ENCODE assay signal across 1 cellular context in the genomic region with DNA sequence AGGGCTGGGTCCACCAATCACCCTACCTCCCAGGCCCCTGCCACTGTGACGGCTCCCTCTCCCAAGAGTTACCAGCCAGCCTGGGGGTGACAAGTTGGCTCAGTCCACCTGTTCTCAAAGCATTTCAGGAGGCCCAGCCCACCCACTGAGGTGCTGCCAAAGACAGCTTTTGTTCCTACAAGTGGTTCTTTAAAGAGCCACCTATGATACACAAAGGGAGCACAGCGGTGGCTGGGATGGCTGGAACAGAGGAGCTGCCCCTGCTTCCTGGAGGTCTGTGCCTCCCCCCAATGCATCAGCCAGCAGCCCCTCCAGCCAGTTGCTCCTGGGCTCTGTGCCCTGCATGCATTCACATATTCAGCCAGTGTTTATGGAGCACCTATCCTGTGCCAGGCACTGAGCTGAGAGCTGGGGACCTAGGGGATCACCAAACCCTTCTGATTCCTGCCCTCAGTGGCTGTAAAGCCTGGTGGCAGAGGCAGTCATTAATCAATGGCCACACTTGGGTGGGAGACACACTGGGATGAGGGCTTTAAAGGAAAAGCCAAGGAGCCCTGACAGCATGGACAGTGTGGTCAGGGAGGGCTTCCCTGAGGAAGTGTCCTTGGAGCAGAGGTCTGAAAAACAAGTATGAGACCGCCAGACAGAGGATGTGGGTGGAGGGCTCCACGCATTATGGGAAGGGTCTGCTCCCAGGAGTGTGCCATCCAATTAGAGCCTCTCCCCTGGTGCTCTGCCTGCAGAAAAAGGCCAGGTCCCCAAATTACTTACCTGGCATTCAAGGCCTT.
A peak's percentile ranks its signal among the peaks of the same experiment; 100 is the strongest.
TF ChIP-seq lines count a peak whose summit lies in the region.

No MANE protein-coding gene starts in this region.

TF ChIP-seq in WTC11, 78 proteins besides CTCF, POLR2A, EP300 and RAD21 (continued from another document and continues in another):
- TF ChIP-seq, protein P1, sequence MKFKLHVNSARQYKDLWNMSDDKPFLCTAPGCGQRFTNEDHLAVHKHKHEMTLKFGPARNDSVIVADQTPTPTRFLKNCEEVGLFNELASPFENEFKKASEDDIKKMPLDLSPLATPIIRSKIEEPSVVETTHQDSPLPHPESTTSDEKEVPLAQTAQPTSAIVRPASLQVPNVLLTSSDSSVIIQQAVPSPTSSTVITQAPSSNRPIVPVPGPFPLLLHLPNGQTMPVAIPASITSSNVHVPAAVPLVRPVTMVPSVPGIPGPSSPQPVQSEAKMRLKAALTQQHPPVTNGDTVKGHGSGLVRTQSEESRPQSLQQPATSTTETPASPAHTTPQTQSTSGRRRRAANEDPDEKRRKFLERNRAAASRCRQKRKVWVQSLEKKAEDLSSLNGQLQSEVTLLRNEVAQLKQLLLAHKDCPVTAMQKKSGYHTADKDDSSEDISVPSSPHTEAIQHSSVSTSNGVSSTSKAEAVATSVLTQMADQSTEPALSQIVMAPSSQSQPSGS (CRISPR knock-in tag; IDR thresholded peaks at IDR 0.05; ENCODE audit: borderline replicate concordance, low read depth) = no peak
- TF ChIP-seq NR1H2 (CRISPR knock-in tag; IDR thresholded peaks at IDR 0.05) = no peak
- no peak for TF ChIP-seq PRRX2 (CRISPR knock-in tag; IDR thresholded peaks at IDR 0.05)
- peak; percentile 67; the same call in 1 of the 2 replicates for TF ChIP-seq TEAD1 (CRISPR knock-in tag; IDR thresholded peaks at IDR 0.05)
- no peak for TF ChIP-seq HMGA2 (CRISPR knock-in tag; IDR thresholded peaks at IDR 0.05)
- TF ChIP-seq, protein P2, sequence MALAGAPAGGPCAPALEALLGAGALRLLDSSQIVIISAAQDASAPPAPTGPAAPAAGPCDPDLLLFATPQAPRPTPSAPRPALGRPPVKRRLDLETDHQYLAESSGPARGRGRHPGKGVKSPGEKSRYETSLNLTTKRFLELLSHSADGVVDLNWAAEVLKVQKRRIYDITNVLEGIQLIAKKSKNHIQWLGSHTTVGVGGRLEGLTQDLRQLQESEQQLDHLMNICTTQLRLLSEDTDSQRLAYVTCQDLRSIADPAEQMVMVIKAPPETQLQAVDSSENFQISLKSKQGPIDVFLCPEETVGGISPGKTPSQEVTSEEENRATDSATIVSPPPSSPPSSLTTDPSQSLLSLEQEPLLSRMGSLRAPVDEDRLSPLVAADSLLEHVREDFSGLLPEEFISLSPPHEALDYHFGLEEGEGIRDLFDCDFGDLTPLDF (CRISPR knock-in tag; IDR thresholded peaks at IDR 0.05) = no peak
- no peak for TF ChIP-seq JUN (CRISPR knock-in tag; IDR thresholded peaks at IDR 0.05)
- no peak for TF ChIP-seq ATF1 (CRISPR knock-in tag; IDR thresholded peaks at IDR 0.05)
- no peak for TF ChIP-seq ZNF138 (CRISPR knock-in tag; conservative IDR thresholded peaks at IDR 0.05)
- TF ChIP-seq, protein P3, sequence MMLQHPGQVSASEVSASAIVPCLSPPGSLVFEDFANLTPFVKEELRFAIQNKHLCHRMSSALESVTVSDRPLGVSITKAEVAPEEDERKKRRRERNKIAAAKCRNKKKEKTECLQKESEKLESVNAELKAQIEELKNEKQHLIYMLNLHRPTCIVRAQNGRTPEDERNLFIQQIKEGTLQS (CRISPR knock-in tag; conservative IDR thresholded peaks at IDR 0.05) = no peak
- TF ChIP-seq, protein P4, sequence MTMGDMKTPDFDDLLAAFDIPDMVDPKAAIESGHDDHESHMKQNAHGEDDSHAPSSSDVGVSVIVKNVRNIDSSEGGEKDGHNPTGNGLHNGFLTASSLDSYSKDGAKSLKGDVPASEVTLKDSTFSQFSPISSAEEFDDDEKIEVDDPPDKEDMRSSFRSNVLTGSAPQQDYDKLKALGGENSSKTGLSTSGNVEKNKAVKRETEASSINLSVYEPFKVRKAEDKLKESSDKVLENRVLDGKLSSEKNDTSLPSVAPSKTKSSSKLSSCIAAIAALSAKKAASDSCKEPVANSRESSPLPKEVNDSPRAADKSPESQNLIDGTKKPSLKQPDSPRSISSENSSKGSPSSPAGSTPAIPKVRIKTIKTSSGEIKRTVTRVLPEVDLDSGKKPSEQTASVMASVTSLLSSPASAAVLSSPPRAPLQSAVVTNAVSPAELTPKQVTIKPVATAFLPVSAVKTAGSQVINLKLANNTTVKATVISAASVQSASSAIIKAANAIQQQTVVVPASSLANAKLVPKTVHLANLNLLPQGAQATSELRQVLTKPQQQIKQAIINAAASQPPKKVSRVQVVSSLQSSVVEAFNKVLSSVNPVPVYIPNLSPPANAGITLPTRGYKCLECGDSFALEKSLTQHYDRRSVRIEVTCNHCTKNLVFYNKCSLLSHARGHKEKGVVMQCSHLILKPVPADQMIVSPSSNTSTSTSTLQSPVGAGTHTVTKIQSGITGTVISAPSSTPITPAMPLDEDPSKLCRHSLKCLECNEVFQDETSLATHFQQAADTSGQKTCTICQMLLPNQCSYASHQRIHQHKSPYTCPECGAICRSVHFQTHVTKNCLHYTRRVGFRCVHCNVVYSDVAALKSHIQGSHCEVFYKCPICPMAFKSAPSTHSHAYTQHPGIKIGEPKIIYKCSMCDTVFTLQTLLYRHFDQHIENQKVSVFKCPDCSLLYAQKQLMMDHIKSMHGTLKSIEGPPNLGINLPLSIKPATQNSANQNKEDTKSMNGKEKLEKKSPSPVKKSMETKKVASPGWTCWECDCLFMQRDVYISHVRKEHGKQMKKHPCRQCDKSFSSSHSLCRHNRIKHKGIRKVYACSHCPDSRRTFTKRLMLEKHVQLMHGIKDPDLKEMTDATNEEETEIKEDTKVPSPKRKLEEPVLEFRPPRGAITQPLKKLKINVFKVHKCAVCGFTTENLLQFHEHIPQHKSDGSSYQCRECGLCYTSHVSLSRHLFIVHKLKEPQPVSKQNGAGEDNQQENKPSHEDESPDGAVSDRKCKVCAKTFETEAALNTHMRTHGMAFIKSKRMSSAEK (CRISPR knock-in tag; IDR thresholded peaks at IDR 0.05; ENCODE audit: borderline replicate concordance) = no peak
- TF ChIP-seq, protein P5, sequence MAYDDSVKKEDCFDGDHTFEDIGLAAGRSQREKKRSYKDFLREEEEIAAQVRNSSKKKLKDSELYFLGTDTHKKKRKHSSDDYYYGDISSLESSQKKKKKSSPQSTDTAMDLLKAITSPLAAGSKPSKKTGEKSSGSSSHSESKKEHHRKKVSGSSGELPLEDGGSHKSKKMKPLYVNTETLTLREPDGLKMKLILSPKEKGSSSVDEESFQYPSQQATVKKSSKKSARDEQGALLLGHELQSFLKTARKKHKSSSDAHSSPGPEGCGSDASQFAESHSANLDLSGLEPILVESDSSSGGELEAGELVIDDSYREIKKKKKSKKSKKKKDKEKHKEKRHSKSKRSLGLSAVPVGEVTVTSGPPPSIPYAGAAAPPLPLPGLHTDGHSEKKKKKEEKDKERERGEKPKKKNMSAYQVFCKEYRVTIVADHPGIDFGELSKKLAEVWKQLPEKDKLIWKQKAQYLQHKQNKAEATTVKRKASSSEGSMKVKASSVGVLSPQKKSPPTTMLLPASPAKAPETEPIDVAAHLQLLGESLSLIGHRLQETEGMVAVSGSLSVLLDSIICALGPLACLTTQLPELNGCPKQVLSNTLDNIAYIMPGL (CRISPR knock-in tag; IDR thresholded peaks at IDR 0.05) = no peak
- TF ChIP-seq, protein P6, sequence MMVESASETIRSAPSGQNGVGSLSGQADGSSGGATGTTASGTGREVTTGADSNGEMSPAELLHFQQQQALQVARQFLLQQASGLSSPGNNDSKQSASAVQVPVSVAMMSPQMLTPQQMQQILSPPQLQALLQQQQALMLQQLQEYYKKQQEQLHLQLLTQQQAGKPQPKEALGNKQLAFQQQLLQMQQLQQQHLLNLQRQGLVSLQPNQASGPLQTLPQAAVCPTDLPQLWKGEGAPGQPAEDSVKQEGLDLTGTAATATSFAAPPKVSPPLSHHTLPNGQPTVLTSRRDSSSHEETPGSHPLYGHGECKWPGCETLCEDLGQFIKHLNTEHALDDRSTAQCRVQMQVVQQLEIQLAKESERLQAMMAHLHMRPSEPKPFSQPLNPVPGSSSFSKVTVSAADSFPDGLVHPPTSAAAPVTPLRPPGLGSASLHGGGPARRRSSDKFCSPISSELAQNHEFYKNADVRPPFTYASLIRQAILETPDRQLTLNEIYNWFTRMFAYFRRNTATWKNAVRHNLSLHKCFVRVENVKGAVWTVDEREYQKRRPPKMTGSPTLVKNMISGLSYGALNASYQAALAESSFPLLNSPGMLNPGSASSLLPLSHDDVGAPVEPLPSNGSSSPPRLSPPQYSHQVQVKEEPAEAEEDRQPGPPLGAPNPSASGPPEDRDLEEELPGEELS (CRISPR knock-in tag; IDR thresholded peaks at IDR 0.05) = no peak
- TF ChIP-seq, protein P7, sequence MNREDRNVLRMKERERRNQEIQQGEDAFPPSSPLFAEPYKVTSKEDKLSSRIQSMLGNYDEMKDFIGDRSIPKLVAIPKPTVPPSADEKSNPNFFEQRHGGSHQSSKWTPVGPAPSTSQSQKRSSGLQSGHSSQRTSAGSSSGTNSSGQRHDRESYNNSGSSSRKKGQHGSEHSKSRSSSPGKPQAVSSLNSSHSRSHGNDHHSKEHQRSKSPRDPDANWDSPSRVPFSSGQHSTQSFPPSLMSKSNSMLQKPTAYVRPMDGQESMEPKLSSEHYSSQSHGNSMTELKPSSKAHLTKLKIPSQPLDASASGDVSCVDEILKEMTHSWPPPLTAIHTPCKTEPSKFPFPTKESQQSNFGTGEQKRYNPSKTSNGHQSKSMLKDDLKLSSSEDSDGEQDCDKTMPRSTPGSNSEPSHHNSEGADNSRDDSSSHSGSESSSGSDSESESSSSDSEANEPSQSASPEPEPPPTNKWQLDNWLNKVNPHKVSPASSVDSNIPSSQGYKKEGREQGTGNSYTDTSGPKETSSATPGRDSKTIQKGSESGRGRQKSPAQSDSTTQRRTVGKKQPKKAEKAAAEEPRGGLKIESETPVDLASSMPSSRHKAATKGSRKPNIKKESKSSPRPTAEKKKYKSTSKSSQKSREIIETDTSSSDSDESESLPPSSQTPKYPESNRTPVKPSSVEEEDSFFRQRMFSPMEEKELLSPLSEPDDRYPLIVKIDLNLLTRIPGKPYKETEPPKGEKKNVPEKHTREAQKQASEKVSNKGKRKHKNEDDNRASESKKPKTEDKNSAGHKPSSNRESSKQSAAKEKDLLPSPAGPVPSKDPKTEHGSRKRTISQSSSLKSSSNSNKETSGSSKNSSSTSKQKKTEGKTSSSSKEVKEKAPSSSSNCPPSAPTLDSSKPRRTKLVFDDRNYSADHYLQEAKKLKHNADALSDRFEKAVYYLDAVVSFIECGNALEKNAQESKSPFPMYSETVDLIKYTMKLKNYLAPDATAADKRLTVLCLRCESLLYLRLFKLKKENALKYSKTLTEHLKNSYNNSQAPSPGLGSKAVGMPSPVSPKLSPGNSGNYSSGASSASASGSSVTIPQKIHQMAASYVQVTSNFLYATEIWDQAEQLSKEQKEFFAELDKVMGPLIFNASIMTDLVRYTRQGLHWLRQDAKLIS (CRISPR knock-in tag; IDR thresholded peaks at IDR 0.05; ENCODE audit: borderline replicate concordance) = no peak
- TF ChIP-seq FOXJ3 (CRISPR knock-in tag; IDR thresholded peaks at IDR 0.05; ENCODE audit: borderline replicate concordance) = no peak
- no peak for TF ChIP-seq RORB (CRISPR knock-in tag; IDR thresholded peaks at IDR 0.05)
- no peak for TF ChIP-seq FOXP1 (CRISPR knock-in tag; IDR thresholded peaks at IDR 0.05; ENCODE audit: borderline replicate concordance)
- TF ChIP-seq CREB1 (CRISPR knock-in tag; IDR thresholded peaks at IDR 0.05) = no peak
- no peak for TF ChIP-seq GRHL2 (CRISPR knock-in tag; IDR thresholded peaks at IDR 0.05; ENCODE audit: insufficient replicate concordance, severe bottlenecking)
- TF ChIP-seq, protein P8, sequence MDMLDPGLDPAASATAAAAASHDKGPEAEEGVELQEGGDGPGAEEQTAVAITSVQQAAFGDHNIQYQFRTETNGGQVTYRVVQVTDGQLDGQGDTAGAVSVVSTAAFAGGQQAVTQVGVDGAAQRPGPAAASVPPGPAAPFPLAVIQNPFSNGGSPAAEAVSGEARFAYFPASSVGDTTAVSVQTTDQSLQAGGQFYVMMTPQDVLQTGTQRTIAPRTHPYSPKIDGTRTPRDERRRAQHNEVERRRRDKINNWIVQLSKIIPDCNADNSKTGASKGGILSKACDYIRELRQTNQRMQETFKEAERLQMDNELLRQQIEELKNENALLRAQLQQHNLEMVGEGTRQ (CRISPR knock-in tag; IDR thresholded peaks at IDR 0.05) = no peak
- no peak for TF ChIP-seq RELA (CRISPR knock-in tag; IDR thresholded peaks at IDR 0.05; ENCODE audit: borderline replicate concordance)
- no peak for TF ChIP-seq OVOL2 (CRISPR knock-in tag; IDR thresholded peaks at IDR 0.05; ENCODE audit: borderline replicate concordance)
- TF ChIP-seq ZNF671 (CRISPR knock-in tag; IDR thresholded peaks at IDR 0.05) = no peak
- TF ChIP-seq, protein P9, sequence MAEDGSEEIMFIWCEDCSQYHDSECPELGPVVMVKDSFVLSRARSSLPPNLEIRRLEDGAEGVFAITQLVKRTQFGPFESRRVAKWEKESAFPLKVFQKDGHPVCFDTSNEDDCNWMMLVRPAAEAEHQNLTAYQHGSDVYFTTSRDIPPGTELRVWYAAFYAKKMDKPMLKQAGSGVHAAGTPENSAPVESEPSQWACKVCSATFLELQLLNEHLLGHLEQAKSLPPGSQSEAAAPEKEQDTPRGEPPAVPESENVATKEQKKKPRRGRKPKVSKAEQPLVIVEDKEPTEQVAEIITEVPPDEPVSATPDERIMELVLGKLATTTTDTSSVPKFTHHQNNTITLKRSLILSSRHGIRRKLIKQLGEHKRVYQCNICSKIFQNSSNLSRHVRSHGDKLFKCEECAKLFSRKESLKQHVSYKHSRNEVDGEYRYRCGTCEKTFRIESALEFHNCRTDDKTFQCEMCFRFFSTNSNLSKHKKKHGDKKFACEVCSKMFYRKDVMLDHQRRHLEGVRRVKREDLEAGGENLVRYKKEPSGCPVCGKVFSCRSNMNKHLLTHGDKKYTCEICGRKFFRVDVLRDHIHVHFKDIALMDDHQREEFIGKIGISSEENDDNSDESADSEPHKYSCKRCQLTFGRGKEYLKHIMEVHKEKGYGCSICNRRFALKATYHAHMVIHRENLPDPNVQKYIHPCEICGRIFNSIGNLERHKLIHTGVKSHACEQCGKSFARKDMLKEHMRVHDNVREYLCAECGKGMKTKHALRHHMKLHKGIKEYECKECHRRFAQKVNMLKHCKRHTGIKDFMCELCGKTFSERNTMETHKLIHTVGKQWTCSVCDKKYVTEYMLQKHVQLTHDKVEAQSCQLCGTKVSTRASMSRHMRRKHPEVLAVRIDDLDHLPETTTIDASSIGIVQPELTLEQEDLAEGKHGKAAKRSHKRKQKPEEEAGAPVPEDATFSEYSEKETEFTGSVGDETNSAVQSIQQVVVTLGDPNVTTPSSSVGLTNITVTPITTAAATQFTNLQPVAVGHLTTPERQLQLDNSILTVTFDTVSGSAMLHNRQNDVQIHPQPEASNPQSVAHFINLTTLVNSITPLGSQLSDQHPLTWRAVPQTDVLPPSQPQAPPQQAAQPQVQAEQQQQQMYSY (CRISPR knock-in tag; IDR thresholded peaks at IDR 0.05) = no peak
- no peak for TF ChIP-seq EMX1 (CRISPR knock-in tag; IDR thresholded peaks at IDR 0.05)
- TF ChIP-seq, protein P10, sequence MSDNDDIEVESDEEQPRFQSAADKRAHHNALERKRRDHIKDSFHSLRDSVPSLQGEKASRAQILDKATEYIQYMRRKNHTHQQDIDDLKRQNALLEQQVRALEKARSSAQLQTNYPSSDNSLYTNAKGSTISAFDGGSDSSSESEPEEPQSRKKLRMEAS (CRISPR knock-in tag; IDR thresholded peaks at IDR 0.05) = peak; percentile 43; the same call in 1 of the 2 replicates
- no peak for TF ChIP-seq ESRRA (CRISPR knock-in tag; IDR thresholded peaks at IDR 0.05; ENCODE audit: borderline replicate concordance)
- peak; percentile 85; the same call in 1 of the 2 replicates for TF ChIP-seq ETV6 (CRISPR knock-in tag; IDR thresholded peaks at IDR 0.05)
- TF ChIP-seq ZNF423 (CRISPR knock-in tag; IDR thresholded peaks at IDR 0.05) = peak; percentile 97
- TF ChIP-seq, protein P11, sequence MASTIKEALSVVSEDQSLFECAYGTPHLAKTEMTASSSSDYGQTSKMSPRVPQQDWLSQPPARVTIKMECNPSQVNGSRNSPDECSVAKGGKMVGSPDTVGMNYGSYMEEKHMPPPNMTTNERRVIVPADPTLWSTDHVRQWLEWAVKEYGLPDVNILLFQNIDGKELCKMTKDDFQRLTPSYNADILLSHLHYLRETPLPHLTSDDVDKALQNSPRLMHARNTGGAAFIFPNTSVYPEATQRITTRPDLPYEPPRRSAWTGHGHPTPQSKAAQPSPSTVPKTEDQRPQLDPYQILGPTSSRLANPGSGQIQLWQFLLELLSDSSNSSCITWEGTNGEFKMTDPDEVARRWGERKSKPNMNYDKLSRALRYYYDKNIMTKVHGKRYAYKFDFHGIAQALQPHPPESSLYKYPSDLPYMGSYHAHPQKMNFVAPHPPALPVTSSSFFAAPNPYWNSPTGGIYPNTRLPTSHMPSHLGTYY (CRISPR knock-in tag; IDR thresholded peaks at IDR 0.05) = 0 out of 2 replicates have a peak, but pooled peaks have one; percentile 26
